In the genomic region with DNA sequence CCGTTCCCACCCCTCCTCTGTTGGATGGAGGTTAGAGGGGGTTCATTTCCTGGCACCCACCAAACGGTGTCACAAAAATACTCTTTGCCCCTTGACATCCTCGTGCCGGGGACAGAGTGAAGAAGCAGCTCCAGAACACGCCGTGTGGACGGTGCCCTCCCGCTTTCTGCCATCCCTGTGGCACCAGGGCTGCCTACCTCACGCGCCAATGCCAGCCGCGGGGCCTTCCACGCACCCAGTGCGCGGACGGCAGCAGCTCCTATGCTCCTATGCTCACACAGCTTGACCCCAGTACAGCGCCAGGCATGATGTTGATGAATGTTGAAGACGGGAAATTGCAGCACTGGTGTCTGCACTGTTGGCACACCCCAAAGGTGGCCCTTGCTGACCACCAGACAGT, we compare ENCODE assay signal across 27 cellular contexts.
"Had no signal": no experiment of that assay in that cellular context is flagged by ENCODE, and none has a peak within 500 bp of the region (broad histone marks: within the 10 kb centered on the region; RNA-seq: fewer than 3 reads in every experiment).

No MANE protein-coding gene starts in this region.

- H3K9me3 Mint-ChIP-seq: natural killer cell; nephron; stimulated activated effector memory CD8-positive, alpha-beta T cell treated with anti-CD3 and anti-CD28 coated beads, Interleukin-12 subunit alpha, Interleukin-12 subunit beta, amount 100 ng/mL, for 72 hours; stimulated activated naive B cell treated with anti-CD40 and anti-IgM and Interleukin-4, amounts not matched to agents 10 μg/mL and 1 μg/mL and 100 μg/mL, for 72 hours; stimulated activated naive CD8-positive, alpha-beta T cell treated with anti-CD3 and anti-CD28 coated beads, Interleukin-15, Interleukin-2, amounts not matched to agents 100 ng/mL and 50 ng/mL, for 24 hours had no signal

- H3K4me3 ChIP-seq: neural progenitor cell, pancreas, prostate gland, right lobe of liver, sigmoid colon, stomach, thoracic aorta, thyroid gland, tibial nerve, upper lobe of left lung, uterus had no signal

- H3K27me3 Mint-ChIP-seq: naive thymus-derived CD4-positive, alpha-beta T cell; stimulated activated naive B cell treated with anti-CD40 and anti-IgM and Interleukin-4, amounts not matched to agents 10 μg/mL and 1 μg/mL and 100 μg/mL, for 72 hours; stimulated activated naive CD8-positive, alpha-beta T cell treated with anti-CD3 and anti-CD28 coated beads, Interleukin-15, Interleukin-2, amounts not matched to agents 100 ng/mL and 50 ng/mL, for 24 hours had no signal

- H3K27ac Mint-ChIP-seq: naive thymus-derived CD4-positive, alpha-beta T cell; natural killer cell; nephron; neural progenitor cell; stimulated activated effector memory CD8-positive, alpha-beta T cell treated with anti-CD3 and anti-CD28 coated beads, Interleukin-12 subunit alpha, Interleukin-12 subunit beta, amount 100 ng/mL, for 72 hours; stimulated activated naive B cell treated with anti-CD40 and anti-IgM and Interleukin-4, amounts not matched to agents 10 μg/mL and 1 μg/mL and 100 μg/mL, for 72 hours; stimulated activated naive CD8-positive, alpha-beta T cell treated with anti-CD3 and anti-CD28 coated beads, Interleukin-15, Interleukin-2, amounts not matched to agents 100 ng/mL and 50 ng/mL, for 24 hours had no signal

- H2AFZ ChIP-seq: neural progenitor cell had no signal

- DNase-seq: naive thymus-derived CD4-positive, alpha-beta T cell; natural killer cell; nucleus accumbens; right lobe of liver; sigmoid colon; small intestine; stimulated activated CD4-positive, alpha-beta T cell treated with anti-CD3 and anti-CD28 coated beads, Interleukin-15, amount 100 ng/mL, for 24 hours; stimulated activated CD4-positive, alpha-beta T cell treated with anti-CD3 and anti-CD28 coated beads, Interleukin-2, amount 100 ng/mL, for 24 hours; stimulated activated CD4-positive, alpha-beta T cell treated with anti-CD3 and anti-CD28 coated beads, Interleukin-2, amount 100 ng/mL, for 48 hours; stimulated activated CD4-positive, alpha-beta T cell treated with anti-CD3 and anti-CD28 coated beads, Interleukin-4, amount 100 ng/mL, for 24 hours; stimulated activated naive B cell treated with anti-CD40 and anti-IgM and Interleukin-4, amounts not matched to agents 10 μg/mL and 1 μg/mL and 100 μg/mL, for 72 hours; stimulated activated naive CD4-positive, alpha-beta T cell treated with Interleukin-2 at 50 U/mL for 16 hours; stomach; thyroid gland; trophoblast cell; uterus had no signal

- H3K9me3 ChIP-seq: neutrophil, pancreas, prostate gland, right lobe of liver, sigmoid colon, stomach, thoracic aorta, thyroid gland, tibial nerve, upper lobe of left lung, uterus had no signal

- ATAC-seq: naive thymus-derived CD4-positive, alpha-beta T cell; natural killer cell; right cardiac atrium; right lobe of liver; stimulated activated naive B cell treated with anti-CD40 and anti-IgM and Interleukin-4, amounts not matched to agents 10 μg/mL and 1 μg/mL and 100 μg/mL, for 72 hours had no signal

- H3K4me1 Mint-ChIP-seq: naive thymus-derived CD4-positive, alpha-beta T cell; natural killer cell; nephron; stimulated activated effector memory CD8-positive, alpha-beta T cell treated with anti-CD3 and anti-CD28 coated beads, Interleukin-12 subunit alpha, Interleukin-12 subunit beta, amount 100 ng/mL, for 72 hours; stimulated activated naive B cell treated with anti-CD40 and anti-IgM and Interleukin-4, amounts not matched to agents 10 μg/mL and 1 μg/mL and 100 μg/mL, for 72 hours had no signal

- H3K36me3 ChIP-seq: neural progenitor cell, neutrophil, pancreas, prostate gland, right lobe of liver, sigmoid colon, stomach, thyroid gland, upper lobe of left lung, uterus had no signal

- H3K27me3 ChIP-seq: neural progenitor cell, neutrophil, pancreas, right lobe of liver, sigmoid colon, stomach, thyroid gland, tibial nerve, upper lobe of left lung, uterus had no signal

- H3K4me3 Mint-ChIP-seq: naive thymus-derived CD4-positive, alpha-beta T cell; natural killer cell; nephron; neural progenitor cell; stimulated activated effector memory CD8-positive, alpha-beta T cell treated with anti-CD3 and anti-CD28 coated beads, Interleukin-12 subunit alpha, Interleukin-12 subunit beta, amount 100 ng/mL, for 72 hours; stimulated activated naive B cell treated with anti-CD40 and anti-IgM and Interleukin-4, amounts not matched to agents 10 μg/mL and 1 μg/mL and 100 μg/mL, for 72 hours; stimulated activated naive CD8-positive, alpha-beta T cell treated with anti-CD3 and anti-CD28 coated beads, Interleukin-15, Interleukin-2, amounts not matched to agents 100 ng/mL and 50 ng/mL, for 24 hours had no signal

- H3K4me2 ChIP-seq: neural progenitor cell had no signal

- H3K4me1 ChIP-seq: pancreas, prostate gland, right lobe of liver, sigmoid colon, stomach, thyroid gland, tibial nerve, upper lobe of left lung, uterus had no signal

- H3K27ac ChIP-seq: neural progenitor cell, neutrophil, pancreas, prostate gland, right lobe of liver, sigmoid colon, stomach, thoracic aorta, thyroid gland, tibial nerve, upper lobe of left lung, uterus had no signal

- H3K36me3 Mint-ChIP-seq: naive thymus-derived CD4-positive, alpha-beta T cell; natural killer cell; stimulated activated naive B cell treated with anti-CD40 and anti-IgM and Interleukin-4, amounts not matched to agents 10 μg/mL and 1 μg/mL and 100 μg/mL, for 72 hours had no signal

- H3K9ac ChIP-seq: neural progenitor cell had no signal
